ENCODE assay signal across 32 cellular contexts in the genomic region with DNA sequence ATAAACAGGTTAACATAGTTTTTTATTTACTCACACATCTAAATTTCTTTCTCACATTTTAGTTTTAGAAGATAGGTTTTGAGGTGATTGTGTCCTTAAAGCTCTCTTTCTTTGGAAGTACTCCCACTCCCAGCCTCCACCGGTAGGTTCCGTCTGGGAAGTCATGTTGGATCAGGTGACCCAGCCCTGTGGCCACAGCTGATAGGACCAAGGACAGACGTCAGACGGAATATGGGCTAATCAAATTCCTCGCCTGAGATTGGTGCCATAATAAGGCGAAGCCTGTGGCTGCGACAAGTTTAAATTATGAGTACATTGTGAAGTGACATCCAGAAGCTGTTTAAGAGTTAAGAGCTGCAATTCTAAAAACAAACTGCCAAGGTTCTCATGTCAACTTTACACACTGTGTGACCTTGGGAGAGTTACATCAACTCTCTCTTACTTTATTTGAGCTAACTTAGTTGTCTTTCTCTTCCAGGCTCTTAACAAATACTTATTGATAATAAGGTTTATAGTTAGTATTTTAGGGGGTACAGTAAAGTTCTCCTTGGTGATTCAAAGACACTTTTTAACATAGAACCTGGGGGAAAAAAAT.
"Had no signal": no experiment of that assay in that cellular context is flagged by ENCODE, and none has a peak within 500 bp of the region (broad histone marks: within the 10 kb centered on the region; RNA-seq: fewer than 3 reads in every experiment).

No MANE protein-coding gene starts in this region.

- H3K27ac ChIP-seq: adrenal gland, body of pancreas, brain microvascular endothelial cell, breast epithelium, VCaP had no signal

- H3K4me3 ChIP-seq: adrenal gland, body of pancreas, breast epithelium had no signal

- H3K27me3 ChIP-seq: adrenal gland, body of pancreas, brain microvascular endothelial cell, breast epithelium had no signal

- ATAC-seq: activated CD8-positive, alpha-beta T cell treated with anti-CD3 and anti-CD28 coated beads for 36 hours; activated naive CD4-positive, alpha-beta T cell treated with anti-CD3 and anti-CD28 coated beads, Interleukin-2, amount 50 U/mL, for 72 hours; activated T-cell treated with anti-CD3 and anti-CD28 coated beads, Interleukin-2, amount 50 U/mL, for 4 hours; activated T-cell treated with anti-CD3 and anti-CD28 coated beads, Interleukin-2, amount 50 U/mL, for 72 hours; activated T-helper 17 cell treated with anti-CD3 and anti-CD28 coated beads, Interleukin-2, amount 50 U/mL, for 72 hours; body of pancreas; T-cell; T-helper 17 cell had no signal

- DNase-seq: activated B cell treated with CpG ODN at 0.5 μM for 24 hours; activated CD4-positive, alpha-beta memory T cell treated with anti-CD3 and anti-CD28 coated beads for 36 hours; activated CD4-positive, alpha-beta T cell treated with anti-CD3 and anti-CD28 coated beads for 4 hours; activated CD4-positive, alpha-beta T cell treated with anti-CD3 and anti-CD28 coated beads, Interleukin-2, amount 10 ng/mL, durations not matched to agents 24 days and 14 days; activated CD4-positive, alpha-beta T cell treated with anti-CD3 and anti-CD28 coated beads, Interleukin-2, amount 50 U/mL, for 1 hour; activated CD4-positive, alpha-beta T cell treated with anti-CD3 and anti-CD28 coated beads, Interleukin-2, amount 50 U/mL, for 4 hours; activated CD4-positive, CD25-positive, alpha-beta regulatory T cell treated with anti-CD3 and anti-CD28 coated beads, Interleukin-2, amount 50 U/mL, for 72 hours; activated CD8-positive, alpha-beta memory T cell treated with anti-CD3 and anti-CD28 coated beads, Interleukin-2, amount 50 U/mL, for 4 hours; activated CD8-positive, alpha-beta T cell treated with anti-CD3 and anti-CD28 coated beads for 36 hours; activated effector memory CD4-positive, alpha-beta T cell treated with anti-CD3 and anti-CD28 coated beads, Interleukin-2, amount 50 U/mL, for 16 hours; activated gamma-delta T cell treated with Interleukin-2 at 50 U/mL for 16 hours; activated naive CD4-positive, alpha-beta T cell; activated naive CD4-positive, alpha-beta T cell treated with anti-CD3 and anti-CD28 coated beads for 36 hours; activated naive CD4-positive, alpha-beta T cell treated with anti-CD3 and anti-CD28 coated beads, Interleukin-2, amount 50 U/mL, for 16 hours; activated naive CD8-positive, alpha-beta T cell treated with anti-CD3 and anti-CD28 coated beads for 36 hours; activated T-cell treated with anti-CD3 and anti-CD28 coated beads for 4 hours; activated T-cell treated with anti-CD3 and anti-CD28 coated beads, Interleukin-2, amount 50 U/mL, for 1 hour; activated T-cell treated with anti-CD3 and anti-CD28 coated beads, Interleukin-2, amount 50 U/mL, for 4 hours; activated T-cell treated with anti-CD3 and anti-CD28 coated beads, Interleukin-2, amount 50 U/mL, for 72 hours; amniotic stem cell; aorta; brain microvascular endothelial cell; cerebellar nuclear complex; T-cell; T-helper 17 cell; T1000 had no signal

- H3K9me3 ChIP-seq: adrenal gland, body of pancreas, breast epithelium had no signal

- H3K4me1 ChIP-seq: adrenal gland, body of pancreas, breast epithelium had no signal

- H3K36me3 ChIP-seq: adrenal gland, brain microvascular endothelial cell, breast epithelium had no signal
